ENCODE assay signal across 37 cellular contexts in the genomic region with DNA sequence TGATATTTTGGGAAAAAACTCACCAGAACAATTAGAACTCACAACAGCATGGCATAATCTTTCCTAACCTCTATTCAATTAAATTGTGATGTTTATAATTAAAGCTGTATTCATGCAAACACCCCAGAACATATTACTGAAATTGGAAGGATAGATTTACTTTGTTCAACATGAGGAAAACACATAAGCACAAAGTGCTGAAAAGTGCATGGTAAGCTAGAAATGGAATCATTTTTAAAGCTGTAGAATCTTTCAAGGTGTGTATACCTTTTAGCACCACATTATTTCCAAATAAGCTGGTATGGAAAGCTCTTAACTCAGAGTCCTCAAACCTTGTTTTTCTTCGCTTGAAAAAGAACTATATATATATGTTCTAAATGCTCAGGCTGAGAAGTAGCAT.
"Had no signal": no experiment of that assay in that cellular context is flagged by ENCODE, and none has a peak within 500 bp of the region (broad histone marks: within the 10 kb centered on the region; RNA-seq: fewer than 3 reads in every experiment).

No MANE protein-coding gene starts in this region.

- FAIRE-seq: bronchial epithelial cell had no signal

- H3K27me3 ChIP-seq: adrenal gland, ascending aorta, body of pancreas, brain microvascular endothelial cell, breast epithelium, cardiac muscle cell had no signal

- H3K4me1 ChIP-seq: breast epithelium had no signal

- ATAC-seq: activated naive CD4-positive, alpha-beta T cell treated with anti-CD3 and anti-CD28 coated beads, Interleukin-2, amount 50 U/mL, for 72 hours; activated naive CD8-positive, alpha-beta T cell treated with anti-CD3 and anti-CD28 coated beads, Interleukin-2, amount 50 U/mL, for 24 hours; activated T-cell treated with anti-CD3 and anti-CD28 coated beads, Interleukin-2, amount 50 U/mL, for 4 hours; activated T-cell treated with anti-CD3 and anti-CD28 coated beads, Interleukin-2, amount 50 U/mL, for 72 hours; activated T-helper 17 cell treated with anti-CD3 and anti-CD28 coated beads, Interleukin-2, amount 50 U/mL, for 72 hours; body of pancreas had no signal

- H3K4me3 ChIP-seq: adrenal gland, ascending aorta, body of pancreas, breast epithelium, cardiac muscle cell had no signal

- DNase-seq: activated effector memory CD4-positive, alpha-beta T cell treated with anti-CD3 and anti-CD28 coated beads, Interleukin-2, amount 50 U/mL, for 16 hours; activated effector memory CD4-positive, alpha-beta T cell treated with Interleukin-2 at 50 U/mL for 16 hours; activated gamma-delta T cell; activated gamma-delta T cell treated with Interleukin-2 at 50 U/mL for 16 hours; activated naive CD4-positive, alpha-beta T cell; activated naive CD4-positive, alpha-beta T cell treated with anti-CD3 and anti-CD28 coated beads for 36 hours; activated naive CD4-positive, alpha-beta T cell treated with anti-CD3 and anti-CD28 coated beads, Interleukin-2, amount 10 ng/mL, durations not matched to agents 7 days and 5 days; activated naive CD4-positive, alpha-beta T cell treated with anti-CD3 and anti-CD28 coated beads, Interleukin-2, amount 50 U/mL, for 16 hours; activated naive CD4-positive, alpha-beta T cell treated with Interleukin-2 at 50 U/mL for 16 hours; activated naive CD8-positive, alpha-beta T cell treated with anti-CD3 and anti-CD28 coated beads for 36 hours; activated naive CD8-positive, alpha-beta T cell treated with anti-CD3 and anti-CD28 coated beads, Interleukin-2, amount 10 ng/mL, durations not matched to agents 7 days and 5 days; activated naive CD8-positive, alpha-beta T cell treated with anti-CD3 and anti-CD28 coated beads, Interleukin-2, amount 50 U/mL, for 24 hours; activated T-cell treated with anti-CD3 and anti-CD28 coated beads, Interleukin-2, amount 50 U/mL, for 24 hours; activated T-cell treated with anti-CD3 and anti-CD28 coated beads, Interleukin-2, amount 50 U/mL, for 4 hours; activated T-cell treated with anti-CD3 and anti-CD28 coated beads, Interleukin-2, amount 50 U/mL, for 48 hours; activated T-cell treated with anti-CD3 and anti-CD28 coated beads, Interleukin-2, amount 50 U/mL, for 72 hours; adrenal gland; amniotic stem cell; amygdala; aorta; body of pancreas; brain microvascular endothelial cell; caudate nucleus; central memory CD4-positive, alpha-beta T cell; cerebellar nuclear complex had no signal

- H3K27ac Mint-ChIP-seq: activated naive CD4-positive, alpha-beta T cell treated with anti-CD3 and anti-CD28 coated beads for 36 hours; activated naive CD4-positive, alpha-beta T cell treated with anti-CD3 and anti-CD28 coated beads, Interleukin-2, amount 10 ng/mL, durations not matched to agents 7 days and 5 days; activated naive CD4-positive, alpha-beta T cell treated with anti-CD3 and anti-CD28 coated beads, Interleukin-2, amount 50 U/mL, for 24 hours; activated naive CD4-positive, alpha-beta T cell treated with anti-CD3 and anti-CD28 coated beads, Interleukin-2, amount 50 U/mL, for 72 hours; activated naive CD8-positive, alpha-beta T cell; activated naive CD8-positive, alpha-beta T cell treated with anti-CD3 and anti-CD28 coated beads for 36 hours; activated naive CD8-positive, alpha-beta T cell treated with anti-CD3 and anti-CD28 coated beads, Interleukin-2, amount 10 ng/mL, durations not matched to agents 7 days and 5 days; activated naive CD8-positive, alpha-beta T cell treated with anti-CD3 and anti-CD28 coated beads, Interleukin-2, amount 50 U/mL, for 24 hours; activated T-cell treated with anti-CD3 and anti-CD28 coated beads, Interleukin-2, amount 50 U/mL, for 24 hours; activated T-cell treated with anti-CD3 and anti-CD28 coated beads, Interleukin-2, amount 50 U/mL, for 72 hours; activated T-helper 1 cell treated with anti-CD3 and anti-CD28 coated beads, Interleukin-12 subunit alpha, Interleukin-12 subunit beta, Interleukin-2, Interleukin-4 antibody, amounts not matched to agents 30 ng/mL and 10 ng/mL and 1 ng/mL, durations not matched to agents 14 hours and 24 hours and 36 hours; activated T-helper 17 cell treated with anti-CD3 and anti-CD28 coated beads, Interleukin-2, amount 50 U/mL, for 72 hours; activated T-helper 2 cell treated with anti-CD3 and anti-CD28 coated beads, Interferon-gamma antibody, Interleukin-2, Interleukin-4, amounts not matched to agents 10 μg/mL and 5 μg/mL and 100 μg/mL, durations not matched to agents 14 hours and 24 hours and 36 hours; brain had no signal

- H3K27ac ChIP-seq: adrenal gland, ascending aorta, brain microvascular endothelial cell, breast epithelium, cardiac muscle cell had no signal

- H3K36me3 Mint-ChIP-seq: activated naive CD4-positive, alpha-beta T cell treated with anti-CD3 and anti-CD28 coated beads, Interleukin-2, amount 50 U/mL, for 72 hours; activated naive CD8-positive, alpha-beta T cell treated with anti-CD3 and anti-CD28 coated beads for 36 hours had no signal

- H3K4me1 Mint-ChIP-seq: central memory CD8-positive, alpha-beta T cell had no signal

- H3K9me3 Mint-ChIP-seq: activated naive CD4-positive, alpha-beta T cell treated with anti-CD3 and anti-CD28 coated beads for 36 hours; activated naive CD4-positive, alpha-beta T cell treated with anti-CD3 and anti-CD28 coated beads, Interleukin-2, amount 10 ng/mL, durations not matched to agents 7 days and 5 days; activated naive CD4-positive, alpha-beta T cell treated with anti-CD3 and anti-CD28 coated beads, Interleukin-2, amount 50 U/mL, for 24 hours; activated naive CD4-positive, alpha-beta T cell treated with anti-CD3 and anti-CD28 coated beads, Interleukin-2, amount 50 U/mL, for 72 hours; activated naive CD8-positive, alpha-beta T cell treated with anti-CD3 and anti-CD28 coated beads for 36 hours; activated naive CD8-positive, alpha-beta T cell treated with anti-CD3 and anti-CD28 coated beads, Interleukin-2, amount 10 ng/mL, durations not matched to agents 7 days and 5 days; activated naive CD8-positive, alpha-beta T cell treated with anti-CD3 and anti-CD28 coated beads, Interleukin-2, amount 50 U/mL, for 24 hours; activated T-cell treated with anti-CD3 and anti-CD28 coated beads, Interleukin-2, amount 50 U/mL, for 24 hours; activated T-cell treated with anti-CD3 and anti-CD28 coated beads, Interleukin-2, amount 50 U/mL, for 4 hours; activated T-cell treated with anti-CD3 and anti-CD28 coated beads, Interleukin-2, amount 50 U/mL, for 72 hours; activated T-helper 1 cell treated with anti-CD3 and anti-CD28 coated beads, Interleukin-12 subunit alpha, Interleukin-12 subunit beta, Interleukin-2, Interleukin-4 antibody, amounts not matched to agents 30 ng/mL and 10 ng/mL and 1 ng/mL, durations not matched to agents 14 hours and 24 hours and 36 hours; activated T-helper 17 cell treated with anti-CD3 and anti-CD28 coated beads, Interleukin-2, amount 50 U/mL, for 72 hours; activated T-helper 2 cell treated with anti-CD3 and anti-CD28 coated beads, Interferon-gamma antibody, Interleukin-2, Interleukin-4, amounts not matched to agents 10 μg/mL and 5 μg/mL and 100 μg/mL, durations not matched to agents 14 hours and 24 hours and 36 hours; brain; central memory CD8-positive, alpha-beta T cell had no signal

- H3K27me3 Mint-ChIP-seq: activated naive CD4-positive, alpha-beta T cell treated with anti-CD3 and anti-CD28 coated beads, Interleukin-2, amount 10 ng/mL, durations not matched to agents 7 days and 5 days; activated naive CD4-positive, alpha-beta T cell treated with anti-CD3 and anti-CD28 coated beads, Interleukin-2, amount 50 U/mL, for 24 hours; activated naive CD8-positive, alpha-beta T cell; activated naive CD8-positive, alpha-beta T cell treated with anti-CD3 and anti-CD28 coated beads for 36 hours; activated naive CD8-positive, alpha-beta T cell treated with anti-CD3 and anti-CD28 coated beads, Interleukin-2, amount 50 U/mL, for 24 hours; activated T-cell treated with anti-CD3 and anti-CD28 coated beads, Interleukin-2, amount 50 U/mL, for 24 hours; activated T-helper 17 cell treated with anti-CD3 and anti-CD28 coated beads, Interleukin-2, amount 50 U/mL, for 72 hours; brain; central memory CD8-positive, alpha-beta T cell had no signal

- H3K9me3 ChIP-seq: adrenal gland, ascending aorta, body of pancreas, breast epithelium had no signal

- H3K4me3 Mint-ChIP-seq: activated naive CD4-positive, alpha-beta T cell treated with anti-CD3 and anti-CD28 coated beads for 36 hours; activated naive CD4-positive, alpha-beta T cell treated with anti-CD3 and anti-CD28 coated beads, Interleukin-2, amount 10 ng/mL, durations not matched to agents 7 days and 5 days; activated naive CD4-positive, alpha-beta T cell treated with anti-CD3 and anti-CD28 coated beads, Interleukin-2, amount 50 U/mL, for 24 hours; activated naive CD8-positive, alpha-beta T cell; activated naive CD8-positive, alpha-beta T cell treated with anti-CD3 and anti-CD28 coated beads for 36 hours; activated naive CD8-positive, alpha-beta T cell treated with anti-CD3 and anti-CD28 coated beads, Interleukin-2, amount 10 ng/mL, durations not matched to agents 7 days and 5 days; activated naive CD8-positive, alpha-beta T cell treated with anti-CD3 and anti-CD28 coated beads, Interleukin-2, amount 50 U/mL, for 24 hours; activated T-cell treated with anti-CD3 and anti-CD28 coated beads, Interleukin-2, amount 50 U/mL, for 24 hours; activated T-cell treated with anti-CD3 and anti-CD28 coated beads, Interleukin-2, amount 50 U/mL, for 4 hours; activated T-cell treated with anti-CD3 and anti-CD28 coated beads, Interleukin-2, amount 50 U/mL, for 72 hours; activated T-helper 1 cell treated with anti-CD3 and anti-CD28 coated beads, Interleukin-12 subunit alpha, Interleukin-12 subunit beta, Interleukin-2, Interleukin-4 antibody, amounts not matched to agents 30 ng/mL and 10 ng/mL and 1 ng/mL, durations not matched to agents 14 hours and 24 hours and 36 hours; activated T-helper 17 cell treated with anti-CD3 and anti-CD28 coated beads, Interleukin-2, amount 50 U/mL, for 72 hours; brain; central memory CD8-positive, alpha-beta T cell had no signal
